ENCODE assay signal across 9 cellular contexts in genomic region chr17:38604479-38605229, GRCh38. TPM values are rescaled to one million over a fixed set of nuclear protein-coding genes. Genes with fewer than 3 reads are reported as not detected.
DNase-seq lines count a peak whose midpoint lies in the region; ATAC-seq and TF ChIP-seq lines count a peak whose summit lies in the region.
"Had no signal": no experiment of that assay in that cellular context is flagged by ENCODE, and none has a peak within 500 bp of the region (broad histone marks: within the 10 kb centered on the region; RNA-seq: fewer than 3 reads in every experiment).

No MANE protein-coding gene starts in this region.

- peaks cover 20% of the 10 kb centered on the region for H3K4me1 Mint-ChIP-seq in T-helper 17 cell

- peak; percentile 69 for DNase-seq in SK-N-SH
- DNase-seq in T-helper 17 cell: no peak
- peak; percentile 81 for DNase-seq in globus pallidus (ENCODE audit: low spot score)
- DNase-seq in stimulated activated naive CD4-positive, alpha-beta T cell treated with Interleukin-2 at 50 U/mL for 16 hours (lab: John Stamatoyannopoulos, UW): peak; percentile 19
- DNase-seq in NCI-H226: no peak
- DNase-seq in left lobe of liver (ENCODE audit: low spot score): no peak

- 60% methylated on average over 14 of the region's 35 CpGs for WGBS in SK-N-SH (ENCODE audit: low lambda C conversion rate)

- TF ChIP-seq EP300 in SK-N-SH (IDR thresholded peaks at IDR 0.05; ENCODE audit: borderline replicate concordance in 1 of 2, low read depth in 1 of 2, low read length in 1 of 2): no peak

- TF ChIP-seq CTCF in SK-N-SH (IDR thresholded peaks at IDR 0.05): peak; percentile 27

- H3K27ac Mint-ChIP-seq in T-helper 17 cell: no peak overlapping the region

- H3K27me3 ChIP-seq in SK-N-SH (ENCODE audit: insufficient read depth): no peaks in the 10 kb centered on the region; the same call in 1 of the 2 replicates

- no peaks in the 10 kb centered on the region for H3F3A ChIP-seq in SK-N-SH (replicated peaks; ENCODE audit: insufficient read depth)

- no peaks in the 10 kb centered on the region for H3K9me3 ChIP-seq in SK-N-SH
- no peaks in the 10 kb centered on the region for H3K9me3 ChIP-seq in T-helper 17 cell (ENCODE audit: control insufficient read depth, low read length, poor library complexity, severe bottlenecking)
- H3K9me3 ChIP-seq: heart left ventricle had no signal

- peaks cover 0 to 59% of the 10 kb centered on the region in 2 experiments; a peak in 1 of 4 replicates for H3K4me1 ChIP-seq in SK-N-SH (ENCODE audit: control insufficient read depth in 1 of 2, insufficient read depth in 2 of 2, low read depth in 1 of 2, low read length in 1 of 2)

- H3K36me3 ChIP-seq in SK-N-SH (replicated peaks in 1 of 2; ENCODE audit: control insufficient read depth in 1 of 2, insufficient read depth in 2 of 2, low read length in 1 of 2): no peaks in the 10 kb centered on the region
- H3K36me3 ChIP-seq: heart left ventricle had no signal

- H3K27ac ChIP-seq in SK-N-SH (ENCODE audit: low read depth in 2 of 2, low read length in 1 of 2): no peak overlapping the region; a peak in 1 of 4 replicates
- H3K27ac ChIP-seq: heart left ventricle had no signal

- no peak for TF ChIP-seq RAD21 in SK-N-SH (IDR thresholded peaks at IDR 0.05; ENCODE audit: low read length)

- no peaks in the 10 kb centered on the region for H3K9me2 ChIP-seq in SK-N-SH

- POLR2A ChIA-PET in SK-N-SH (lab: Yijun Ruan, JAX): no interaction called here

- no peak overlapping the region for H3K4me2 ChIP-seq in SK-N-SH

- H2AFZ ChIP-seq in SK-N-SH (ENCODE audit: low read depth): no peak overlapping the region

- CTCF ChIA-PET in SK-N-SH (lab: Yijun Ruan, JAX): interaction anchor here (0.9 to 15.4 kb wide), 14 partner anchors 12 to 256 kb away, joined by 3 to 232 read pairs (median 8); no protein-coding TSS in a partner anchor

- H3K9ac ChIP-seq in SK-N-SH: no peak overlapping the region

- H3K4me3 ChIP-seq in SK-N-SH (ENCODE audit: low read depth in 2 of 2, low read length in 1 of 2): peak overlapping the region in 1 of 2 experiments; percentile 63; a peak in 1 of 4 replicates

- H3K4me3 Mint-ChIP-seq in T-helper 17 cell: peak overlapping the region; percentile 81

- H4K20me1 ChIP-seq in SK-N-SH (ENCODE audit: insufficient read depth): peaks cover 3% of the 10 kb centered on the region; the same call in 1 of the 2 replicates

- H3K36me3 Mint-ChIP-seq in T-helper 17 cell (ENCODE audit: low read depth): peaks cover 6% of the 10 kb centered on the region

- H3K79me2 ChIP-seq in SK-N-SH (ENCODE audit: insufficient read depth): no peaks in the 10 kb centered on the region

- peaks cover 68% of the 10 kb centered on the region for H3K27me3 Mint-ChIP-seq in T-helper 17 cell

- ATAC-seq in SK-N-SH treated with all-trans-retinoic acid at 6 μM for 48 hours (no peak), T-helper 17 cell (peak; percentile 38), GM21515 (IDR thresholded peaks at IDR 0.05; ENCODE audit: unreplicated experiment) (no peak), left lobe of liver (no peak)

TF ChIP-seq in SK-N-SH, 30 proteins besides CTCF, POLR2A, EP300 and RAD21:
- no peak for TF ChIP-seq GABPA (IDR thresholded peaks at IDR 0.05; ENCODE audit: low read depth)
- TF ChIP-seq RCOR1 (IDR thresholded peaks at IDR 0.05; ENCODE audit: low read length): 0 out of 2 replicates have a peak, but pooled peaks have one; percentile 18
- TF ChIP-seq SMC3 (IDR thresholded peaks at IDR 0.05; ENCODE audit: low read depth, low read length): no peak
- TF ChIP-seq RFX5 (IDR thresholded peaks at IDR 0.05; ENCODE audit: low read length): no peak

TF ChIP-seq in SK-N-SH treated with all-trans-retinoic acid at 6 μM for 48 hours, 23 proteins besides CTCF, POLR2A, EP300 and RAD21:
- TF ChIP-seq, protein P1, sequence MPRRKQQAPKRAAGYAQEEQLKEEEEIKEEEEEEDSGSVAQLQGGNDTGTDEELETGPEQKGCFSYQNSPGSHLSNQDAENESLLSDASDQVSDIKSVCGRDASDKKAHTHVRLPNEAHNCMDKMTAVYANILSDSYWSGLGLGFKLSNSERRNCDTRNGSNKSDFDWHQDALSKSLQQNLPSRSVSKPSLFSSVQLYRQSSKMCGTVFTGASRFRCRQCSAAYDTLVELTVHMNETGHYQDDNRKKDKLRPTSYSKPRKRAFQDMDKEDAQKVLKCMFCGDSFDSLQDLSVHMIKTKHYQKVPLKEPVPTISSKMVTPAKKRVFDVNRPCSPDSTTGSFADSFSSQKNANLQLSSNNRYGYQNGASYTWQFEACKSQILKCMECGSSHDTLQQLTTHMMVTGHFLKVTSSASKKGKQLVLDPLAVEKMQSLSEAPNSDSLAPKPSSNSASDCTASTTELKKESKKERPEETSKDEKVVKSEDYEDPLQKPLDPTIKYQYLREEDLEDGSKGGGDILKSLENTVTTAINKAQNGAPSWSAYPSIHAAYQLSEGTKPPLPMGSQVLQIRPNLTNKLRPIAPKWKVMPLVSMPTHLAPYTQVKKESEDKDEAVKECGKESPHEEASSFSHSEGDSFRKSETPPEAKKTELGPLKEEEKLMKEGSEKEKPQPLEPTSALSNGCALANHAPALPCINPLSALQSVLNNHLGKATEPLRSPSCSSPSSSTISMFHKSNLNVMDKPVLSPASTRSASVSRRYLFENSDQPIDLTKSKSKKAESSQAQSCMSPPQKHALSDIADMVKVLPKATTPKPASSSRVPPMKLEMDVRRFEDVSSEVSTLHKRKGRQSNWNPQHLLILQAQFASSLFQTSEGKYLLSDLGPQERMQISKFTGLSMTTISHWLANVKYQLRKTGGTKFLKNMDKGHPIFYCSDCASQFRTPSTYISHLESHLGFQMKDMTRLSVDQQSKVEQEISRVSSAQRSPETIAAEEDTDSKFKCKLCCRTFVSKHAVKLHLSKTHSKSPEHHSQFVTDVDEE (CRISPR knock-in tag; IDR thresholded peaks at IDR 0.05): no peak

RNA-seq across cellular contexts. Expression of gene SRCIN1, which starts 1.1 kb away (rescaled TPM):
- polyA plus RNA-seq in SK-N-SH (2012; rRNA removed): 0.45 and 1.0 TPM in 2 replicates
- polyA plus RNA-seq in SK-N-SH (2012; cell fraction: cytosol; rRNA removed): 0.28 and 0.42 TPM in 2 replicates
- 4.6 and 5.6 TPM in 2 replicates for polyA plus RNA-seq in SK-N-SH (2012; cell fraction: nucleus; rRNA removed)
- total RNA-seq in T-helper 17 cell (under 1 TPM; 0.26 to 0.52 TPM), left lobe of liver (19.3 TPM)

Comparison
In these comparisons a context has a peak if more than half of its experiments do, and no peak if none do; other contexts are left out.
1. DNase-seq: peak in SK-N-SH (single experiment), globus pallidus (single experiment) and stimulated activated naive CD4-positive, alpha-beta T cell treated with Interleukin-2 at 50 U/mL for 16 hours (single experiment); none in T-helper 17 cell (0 of 3), NCI-H226 (single experiment) and left lobe of liver (single experiment).
2. RNA of gene SRCIN1, which starts 1.1 kb away (total RNA-seq): 19.3 TPM in left lobe of liver (single experiment); 0.26 to 0.52 TPM in T-helper 17 cell; every median in the first group is over 10 times any median in the second.